22 cellular contexts compared by ENCODE assay signal in genomic region chr1:102472524-102472923, GRCh38.
DNase-seq lines count a peak whose midpoint lies in the region; ATAC-seq and TF ChIP-seq lines count a peak whose summit lies in the region.
"Had no signal": no experiment of that assay in that cellular context is flagged by ENCODE, and none has a peak within 500 bp of the region (broad histone marks: within the 10 kb centered on the region; RNA-seq: fewer than 3 reads in every experiment).

No MANE protein-coding gene starts in this region.

- H3K4me1 ChIP-seq in SK-N-SH (ENCODE audit: control insufficient read depth in 1 of 2, insufficient read depth in 2 of 2, low read depth in 1 of 2, low read length in 1 of 2) = no peaks in the 10 kb centered on the region
- H3K4me1 ChIP-seq in gastrocnemius medialis = no peaks in the 10 kb centered on the region
- H3K4me1 ChIP-seq: A549, BLaER1, Caco-2 had no signal

- no peak overlapping the region for H3K9ac ChIP-seq in SK-N-SH
- H3K9ac ChIP-seq: BLaER1 had no signal

- DNase-seq in SK-N-SH (peak; percentile 2), Ammon's horn (ENCODE audit: low spot score) (peak; percentile 48), NCI-H1694 (lab: John Stamatoyannopoulos, UW) (peak; percentile 94), NCI-H446 treated with DMSO at 0.1 percent for 48 hours (lab: John Stamatoyannopoulos, UW) (peak; percentile 97), GM10266 (ENCODE audit: extremely low spot score) (no peak), gastrocnemius medialis (no peak)
- DNase-seq: 8988T; ACHN; AML-193; Caco-2; CD4-positive, CD25-positive, alpha-beta regulatory T cell; CD8-positive, alpha-beta T cell; DMS153; DND-41; H9 had no signal

- TF ChIP-seq POLR2A in gastrocnemius medialis (IDR thresholded peaks at IDR 0.05) = no peak

- intact Hi-C loops in gastrocnemius medialis (cut with DNase I; ENCODE audit: low total_unique reads) = no loop called here

- H3K4me2 ChIP-seq in SK-N-SH = no peak overlapping the region
- H3K4me2 ChIP-seq: A549, BLaER1, GM23338 had no signal

- in situ Hi-C loops in gastrocnemius medialis (cut with MboI; ENCODE audit: low sequenced_read_pairs in 4 of 4) = no loop called here

- no peaks in the 10 kb centered on the region for H3K9me2 ChIP-seq in SK-N-SH

- TF ChIP-seq CTCF in SK-N-SH (IDR thresholded peaks at IDR 0.05) = no peak
- TF ChIP-seq CTCF in GM10266 (IDR thresholded peaks at IDR 0.05; ENCODE audit: control insufficient read depth, insufficient read depth, low read depth, missing control alignments) = no peak
- no peak for TF ChIP-seq CTCF in gastrocnemius medialis (IDR thresholded peaks at IDR 0.05 in 4 of 5, conservative IDR thresholded peaks at IDR 0.05 in 1 of 5)

- no peak for TF ChIP-seq EP300 in SK-N-SH (IDR thresholded peaks at IDR 0.05; ENCODE audit: borderline replicate concordance in 1 of 2, low read depth in 1 of 2, low read length in 1 of 2)

- H3K36me3 ChIP-seq in SK-N-SH (replicated peaks in 1 of 2; ENCODE audit: control insufficient read depth in 1 of 2, insufficient read depth in 2 of 2, low read length in 1 of 2) = no peaks in the 10 kb centered on the region
- H3K36me3 ChIP-seq in gastrocnemius medialis = no peaks in the 10 kb centered on the region
- H3K36me3 ChIP-seq: BLaER1 had no signal

- ATAC-seq in SK-N-SH treated with all-trans-retinoic acid at 6 μM for 48 hours (no peak), gastrocnemius medialis (no peak)
- ATAC-seq: A549; CD8-positive, alpha-beta T cell; GM12878; GM23338; HCT116 had no signal

- H3F3A ChIP-seq in SK-N-SH (replicated peaks; ENCODE audit: insufficient read depth) = no peaks in the 10 kb centered on the region

- H4K20me1 ChIP-seq in SK-N-SH (ENCODE audit: insufficient read depth) = no peaks in the 10 kb centered on the region
- H4K20me1 ChIP-seq: BLaER1 had no signal

- H3K4me3 ChIP-seq in SK-N-SH (ENCODE audit: low read depth in 2 of 2, low read length in 1 of 2) (no peak overlapping the region), gastrocnemius medialis (no peak overlapping the region)
- H3K4me3 ChIP-seq: A549, BLaER1, GM12878, GM23338 had no signal

- H3K27me3 ChIP-seq in SK-N-SH (ENCODE audit: insufficient read depth) (no peaks in the 10 kb centered on the region), gastrocnemius medialis (no peaks in the 10 kb centered on the region)
- H3K27me3 ChIP-seq: BLaER1 had no signal

- H3K27ac ChIP-seq in SK-N-SH (ENCODE audit: low read depth in 2 of 2, low read length in 1 of 2) (no peak overlapping the region), gastrocnemius medialis (no peak overlapping the region)
- H3K27ac ChIP-seq: A549, BLaER1, C4-2B had no signal

- H3K9me3 ChIP-seq in SK-N-SH = no peaks in the 10 kb centered on the region
- no peaks in the 10 kb centered on the region for H3K9me3 ChIP-seq in gastrocnemius medialis
- H3K9me3 ChIP-seq: A549, BLaER1, Caco-2 had no signal

- H3K79me2 ChIP-seq in SK-N-SH (ENCODE audit: insufficient read depth) = no peaks in the 10 kb centered on the region

- TF ChIP-seq RAD21 in SK-N-SH (IDR thresholded peaks at IDR 0.05; ENCODE audit: low read length) = no peak

- WGBS in SK-N-SH (ENCODE audit: low lambda C conversion rate) = 38% methylated on average over 1 of the region's 1 CpG

- POLR2A ChIA-PET in SK-N-SH (lab: Yijun Ruan, JAX) = no interaction called here

- CTCF ChIA-PET in SK-N-SH (lab: Yijun Ruan, JAX) = no interaction called here

- no peak overlapping the region for H2AFZ ChIP-seq in SK-N-SH (ENCODE audit: low read depth)
- H2AFZ ChIP-seq: GM23338 had no signal

TF ChIP-seq in SK-N-SH, 30 proteins besides CTCF, POLR2A, EP300 and RAD21:
- TF ChIP-seq JUND (IDR thresholded peaks at IDR 0.05) = no peak
- no peak for TF ChIP-seq FOXJ3 (CRISPR knock-in tag; IDR thresholded peaks at IDR 0.05)
- TF ChIP-seq TEAD4 (IDR thresholded peaks at IDR 0.05; ENCODE audit: borderline replicate concordance, insufficient read depth) = no peak
- TF ChIP-seq ZBTB33 (IDR thresholded peaks at IDR 0.05; ENCODE audit: borderline replicate concordance, low read depth) = no peak
- no peak for TF ChIP-seq CHD2 (IDR thresholded peaks at IDR 0.05; ENCODE audit: low read length, partially characterized antibody)
TF ChIP-seq in SK-N-SH: peak in this region for 0.

TF ChIP-seq in SK-N-SH treated with all-trans-retinoic acid at 6 μM for 48 hours, 23 proteins besides CTCF, POLR2A, EP300 and RAD21:
- TF ChIP-seq ZNF565 (CRISPR knock-in tag; conservative IDR thresholded peaks at IDR 0.05; ENCODE audit: low read depth) (no peak), TCF4 (CRISPR knock-in tag; IDR thresholded peaks at IDR 0.05; ENCODE audit: borderline replicate concordance) (no peak; the same call in 1 of the 2 replicates), ZFP30 (CRISPR knock-in tag; IDR thresholded peaks at IDR 0.05) (no peak), CREB5 (CRISPR knock-in tag; IDR thresholded peaks at IDR 0.05; ENCODE audit: low read depth) (no peak), TOX (CRISPR knock-in tag; IDR thresholded peaks at IDR 0.05; ENCODE audit: borderline replicate concordance) (no peak), ISL1 (CRISPR knock-in tag; IDR thresholded peaks at IDR 0.05) (no peak), CSDC2 (CRISPR knock-in tag; IDR thresholded peaks at IDR 0.05) (no peak), PPARA (CRISPR knock-in tag; IDR thresholded peaks at IDR 0.05; ENCODE audit: borderline replicate concordance) (no peak), GLIS3 (CRISPR knock-in tag; IDR thresholded peaks at IDR 0.05) (no peak), SNAI2 (CRISPR knock-in tag; IDR thresholded peaks at IDR 0.05) (no peak), ZFP3 (CRISPR knock-in tag; IDR thresholded peaks at IDR 0.05) (no peak), OSR1 (CRISPR knock-in tag; IDR thresholded peaks at IDR 0.05) (no peak), RARB (CRISPR knock-in tag; IDR thresholded peaks at IDR 0.05) (no peak), PATZ1 (CRISPR knock-in tag; IDR thresholded peaks at IDR 0.05; ENCODE audit: borderline replicate concordance) (no peak), ZNF70 (CRISPR knock-in tag; IDR thresholded peaks at IDR 0.05) (no peak), ESRRG (CRISPR knock-in tag; IDR thresholded peaks at IDR 0.05) (no peak), CSRNP3 (CRISPR knock-in tag; IDR thresholded peaks at IDR 0.05) (no peak), ZC3H10 (CRISPR knock-in tag; IDR thresholded peaks at IDR 0.05) (no peak), POU6F1 (CRISPR knock-in tag; IDR thresholded peaks at IDR 0.05; ENCODE audit: borderline replicate concordance, low read depth) (no peak), BACH2 (CRISPR knock-in tag; IDR thresholded peaks at IDR 0.05; ENCODE audit: borderline replicate concordance) (no peak)

Comparison
In these comparisons a context has a peak if more than half of its experiments do, and no peak if none do; other contexts are left out.
1. DNase-seq: peak in SK-N-SH (single experiment), Ammon's horn (single experiment), NCI-H1694 (single experiment) and NCI-H446 treated with DMSO at 0.1 percent for 48 hours (single experiment); none in GM10266 (single experiment) and gastrocnemius medialis (0 of 2).